Comparison of ENCODE assay signal across 1 cellular context in the genomic region with DNA sequence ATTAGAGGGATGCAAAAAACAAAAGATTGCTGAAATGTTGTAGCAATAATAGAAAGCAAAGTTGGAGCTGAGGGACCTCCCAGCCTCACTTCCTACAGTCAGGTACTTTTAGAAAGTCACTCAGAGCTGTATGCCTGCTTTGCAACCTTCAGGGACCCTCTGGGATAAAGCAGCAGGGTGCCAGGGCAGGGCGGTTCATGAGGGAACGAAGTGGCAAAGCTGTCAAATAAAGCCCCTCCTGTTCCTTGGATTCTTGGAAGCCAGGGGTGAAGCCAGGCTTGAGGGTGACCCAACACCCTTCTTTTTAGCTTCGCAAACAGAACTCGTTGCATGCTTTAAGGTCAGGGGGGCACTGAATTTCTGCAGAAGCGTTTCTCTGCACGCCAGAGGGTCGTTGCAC.
TF ChIP-seq lines count a peak whose summit lies in the region.

No MANE protein-coding gene starts in this region.

TF ChIP-seq in GM23338, 12 proteins besides CTCF, POLR2A, EP300 and RAD21:
- TF ChIP-seq, protein P1, sequence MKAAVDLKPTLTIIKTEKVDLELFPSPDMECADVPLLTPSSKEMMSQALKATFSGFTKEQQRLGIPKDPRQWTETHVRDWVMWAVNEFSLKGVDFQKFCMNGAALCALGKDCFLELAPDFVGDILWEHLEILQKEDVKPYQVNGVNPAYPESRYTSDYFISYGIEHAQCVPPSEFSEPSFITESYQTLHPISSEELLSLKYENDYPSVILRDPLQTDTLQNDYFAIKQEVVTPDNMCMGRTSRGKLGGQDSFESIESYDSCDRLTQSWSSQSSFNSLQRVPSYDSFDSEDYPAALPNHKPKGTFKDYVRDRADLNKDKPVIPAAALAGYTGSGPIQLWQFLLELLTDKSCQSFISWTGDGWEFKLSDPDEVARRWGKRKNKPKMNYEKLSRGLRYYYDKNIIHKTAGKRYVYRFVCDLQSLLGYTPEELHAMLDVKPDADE (IDR thresholded peaks at IDR 0.05): no peak
- TF ChIP-seq ZNF331 (CRISPR knock-in tag; IDR thresholded peaks at IDR 0.05; ENCODE audit: low read depth): no peak
- TF ChIP-seq STAT1 (IDR thresholded peaks at IDR 0.05; ENCODE audit: unreplicated experiment): no peak
- TF ChIP-seq, protein P2, sequence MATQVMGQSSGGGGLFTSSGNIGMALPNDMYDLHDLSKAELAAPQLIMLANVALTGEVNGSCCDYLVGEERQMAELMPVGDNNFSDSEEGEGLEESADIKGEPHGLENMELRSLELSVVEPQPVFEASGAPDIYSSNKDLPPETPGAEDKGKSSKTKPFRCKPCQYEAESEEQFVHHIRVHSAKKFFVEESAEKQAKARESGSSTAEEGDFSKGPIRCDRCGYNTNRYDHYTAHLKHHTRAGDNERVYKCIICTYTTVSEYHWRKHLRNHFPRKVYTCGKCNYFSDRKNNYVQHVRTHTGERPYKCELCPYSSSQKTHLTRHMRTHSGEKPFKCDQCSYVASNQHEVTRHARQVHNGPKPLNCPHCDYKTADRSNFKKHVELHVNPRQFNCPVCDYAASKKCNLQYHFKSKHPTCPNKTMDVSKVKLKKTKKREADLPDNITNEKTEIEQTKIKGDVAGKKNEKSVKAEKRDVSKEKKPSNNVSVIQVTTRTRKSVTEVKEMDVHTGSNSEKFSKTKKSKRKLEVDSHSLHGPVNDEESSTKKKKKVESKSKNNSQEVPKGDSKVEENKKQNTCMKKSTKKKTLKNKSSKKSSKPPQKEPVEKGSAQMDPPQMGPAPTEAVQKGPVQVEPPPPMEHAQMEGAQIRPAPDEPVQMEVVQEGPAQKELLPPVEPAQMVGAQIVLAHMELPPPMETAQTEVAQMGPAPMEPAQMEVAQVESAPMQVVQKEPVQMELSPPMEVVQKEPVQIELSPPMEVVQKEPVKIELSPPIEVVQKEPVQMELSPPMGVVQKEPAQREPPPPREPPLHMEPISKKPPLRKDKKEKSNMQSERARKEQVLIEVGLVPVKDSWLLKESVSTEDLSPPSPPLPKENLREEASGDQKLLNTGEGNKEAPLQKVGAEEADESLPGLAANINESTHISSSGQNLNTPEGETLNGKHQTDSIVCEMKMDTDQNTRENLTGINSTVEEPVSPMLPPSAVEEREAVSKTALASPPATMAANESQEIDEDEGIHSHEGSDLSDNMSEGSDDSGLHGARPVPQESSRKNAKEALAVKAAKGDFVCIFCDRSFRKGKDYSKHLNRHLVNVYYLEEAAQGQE (IDR thresholded peaks at IDR 0.05; ENCODE audit: unreplicated experiment): no peak
- TF ChIP-seq JUNB (IDR thresholded peaks at IDR 0.05; ENCODE audit: unreplicated experiment): no peak
- TF ChIP-seq, protein P3, sequence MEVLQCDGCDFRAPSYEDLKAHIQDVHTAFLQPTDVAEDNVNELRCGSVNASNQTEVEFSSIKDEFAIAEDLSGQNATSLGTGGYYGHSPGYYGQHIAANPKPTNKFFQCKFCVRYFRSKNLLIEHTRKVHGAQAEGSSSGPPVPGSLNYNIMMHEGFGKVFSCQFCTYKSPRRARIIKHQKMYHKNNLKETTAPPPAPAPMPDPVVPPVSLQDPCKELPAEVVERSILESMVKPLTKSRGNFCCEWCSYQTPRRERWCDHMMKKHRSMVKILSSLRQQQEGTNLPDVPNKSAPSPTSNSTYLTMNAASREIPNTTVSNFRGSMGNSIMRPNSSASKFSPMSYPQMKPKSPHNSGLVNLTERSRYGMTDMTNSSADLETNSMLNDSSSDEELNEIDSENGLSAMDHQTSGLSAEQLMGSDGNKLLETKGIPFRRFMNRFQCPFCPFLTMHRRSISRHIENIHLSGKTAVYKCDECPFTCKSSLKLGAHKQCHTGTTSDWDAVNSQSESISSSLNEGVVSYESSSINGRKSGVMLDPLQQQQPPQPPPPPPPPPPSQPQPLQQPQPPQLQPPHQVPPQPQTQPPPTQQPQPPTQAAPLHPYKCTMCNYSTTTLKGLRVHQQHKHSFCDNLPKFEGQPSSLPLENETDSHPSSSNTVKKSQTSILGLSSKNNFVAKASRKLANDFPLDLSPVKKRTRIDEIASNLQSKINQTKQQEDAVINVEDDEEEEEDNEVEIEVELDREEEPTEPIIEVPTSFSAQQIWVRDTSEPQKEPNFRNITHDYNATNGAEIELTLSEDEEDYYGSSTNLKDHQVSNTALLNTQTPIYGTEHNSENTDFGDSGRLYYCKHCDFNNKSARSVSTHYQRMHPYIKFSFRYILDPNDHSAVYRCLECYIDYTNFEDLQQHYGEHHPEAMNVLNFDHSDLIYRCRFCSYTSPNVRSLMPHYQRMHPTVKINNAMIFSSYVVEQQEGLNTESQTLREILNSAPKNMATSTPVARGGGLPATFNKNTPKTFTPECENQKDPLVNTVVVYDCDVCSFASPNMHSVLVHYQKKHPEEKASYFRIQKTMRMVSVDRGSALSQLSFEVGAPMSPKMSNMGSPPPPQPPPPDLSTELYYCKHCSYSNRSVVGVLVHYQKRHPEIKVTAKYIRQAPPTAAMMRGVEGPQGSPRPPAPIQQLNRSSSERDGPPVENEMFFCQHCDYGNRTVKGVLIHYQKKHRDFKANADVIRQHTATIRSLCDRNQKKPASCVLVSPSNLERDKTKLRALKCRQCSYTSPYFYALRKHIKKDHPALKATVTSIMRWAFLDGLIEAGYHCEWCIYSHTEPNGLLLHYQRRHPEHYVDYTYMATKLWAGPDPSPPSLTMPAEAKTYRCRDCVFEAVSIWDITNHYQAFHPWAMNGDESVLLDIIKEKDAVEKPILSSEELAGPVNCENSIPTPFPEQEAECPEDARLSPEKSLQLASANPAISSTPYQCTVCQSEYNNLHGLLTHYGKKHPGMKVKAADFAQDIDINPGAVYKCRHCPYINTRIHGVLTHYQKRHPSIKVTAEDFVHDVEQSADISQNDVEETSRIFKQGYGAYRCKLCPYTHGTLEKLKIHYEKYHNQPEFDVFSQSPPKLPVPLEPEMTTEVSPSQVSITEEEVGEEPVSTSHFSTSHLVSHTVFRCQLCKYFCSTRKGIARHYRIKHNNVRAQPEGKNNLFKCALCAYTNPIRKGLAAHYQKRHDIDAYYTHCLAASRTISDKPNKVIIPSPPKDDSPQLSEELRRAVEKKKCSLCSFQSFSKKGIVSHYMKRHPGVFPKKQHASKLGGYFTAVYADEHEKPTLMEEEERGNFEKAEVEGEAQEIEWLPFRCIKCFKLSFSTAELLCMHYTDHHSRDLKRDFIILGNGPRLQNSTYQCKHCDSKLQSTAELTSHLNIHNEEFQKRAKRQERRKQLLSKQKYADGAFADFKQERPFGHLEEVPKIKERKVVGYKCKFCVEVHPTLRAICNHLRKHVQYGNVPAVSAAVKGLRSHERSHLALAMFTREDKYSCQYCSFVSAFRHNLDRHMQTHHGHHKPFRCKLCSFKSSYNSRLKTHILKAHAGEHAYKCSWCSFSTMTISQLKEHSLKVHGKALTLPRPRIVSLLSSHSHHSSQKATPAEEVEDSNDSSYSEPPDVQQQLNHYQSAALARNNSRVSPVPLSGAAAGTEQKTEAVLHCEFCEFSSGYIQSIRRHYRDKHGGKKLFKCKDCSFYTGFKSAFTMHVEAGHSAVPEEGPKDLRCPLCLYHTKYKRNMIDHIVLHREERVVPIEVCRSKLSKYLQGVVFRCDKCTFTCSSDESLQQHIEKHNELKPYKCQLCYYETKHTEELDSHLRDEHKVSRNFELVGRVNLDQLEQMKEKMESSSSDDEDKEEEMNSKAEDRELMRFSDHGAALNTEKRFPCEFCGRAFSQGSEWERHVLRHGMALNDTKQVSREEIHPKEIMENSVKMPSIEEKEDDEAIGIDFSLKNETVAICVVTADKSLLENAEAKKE (CRISPR knock-in tag; IDR thresholded peaks at IDR 0.05): no peak
- TF ChIP-seq ZNF114 (CRISPR knock-in tag; IDR thresholded peaks at IDR 0.05): no peak
- no peak for TF ChIP-seq CREB1 (CRISPR knock-in tag; IDR thresholded peaks at IDR 0.05; ENCODE audit: low read depth)
- no peak for TF ChIP-seq EZH2phosphoT487 (IDR thresholded peaks at IDR 0.05; ENCODE audit: unreplicated experiment)
- no peak for TF ChIP-seq EZH2 (IDR thresholded peaks at IDR 0.05; ENCODE audit: low read depth, unreplicated experiment)
- TF ChIP-seq NANOG (IDR thresholded peaks at IDR 0.05; ENCODE audit: borderline replicate concordance): no peak
- no peak for TF ChIP-seq POLR2AphosphoS5 (IDR thresholded peaks at IDR 0.05; ENCODE audit: low read depth)
